ENCODE assay signal across 14 cellular contexts in the genomic region with DNA sequence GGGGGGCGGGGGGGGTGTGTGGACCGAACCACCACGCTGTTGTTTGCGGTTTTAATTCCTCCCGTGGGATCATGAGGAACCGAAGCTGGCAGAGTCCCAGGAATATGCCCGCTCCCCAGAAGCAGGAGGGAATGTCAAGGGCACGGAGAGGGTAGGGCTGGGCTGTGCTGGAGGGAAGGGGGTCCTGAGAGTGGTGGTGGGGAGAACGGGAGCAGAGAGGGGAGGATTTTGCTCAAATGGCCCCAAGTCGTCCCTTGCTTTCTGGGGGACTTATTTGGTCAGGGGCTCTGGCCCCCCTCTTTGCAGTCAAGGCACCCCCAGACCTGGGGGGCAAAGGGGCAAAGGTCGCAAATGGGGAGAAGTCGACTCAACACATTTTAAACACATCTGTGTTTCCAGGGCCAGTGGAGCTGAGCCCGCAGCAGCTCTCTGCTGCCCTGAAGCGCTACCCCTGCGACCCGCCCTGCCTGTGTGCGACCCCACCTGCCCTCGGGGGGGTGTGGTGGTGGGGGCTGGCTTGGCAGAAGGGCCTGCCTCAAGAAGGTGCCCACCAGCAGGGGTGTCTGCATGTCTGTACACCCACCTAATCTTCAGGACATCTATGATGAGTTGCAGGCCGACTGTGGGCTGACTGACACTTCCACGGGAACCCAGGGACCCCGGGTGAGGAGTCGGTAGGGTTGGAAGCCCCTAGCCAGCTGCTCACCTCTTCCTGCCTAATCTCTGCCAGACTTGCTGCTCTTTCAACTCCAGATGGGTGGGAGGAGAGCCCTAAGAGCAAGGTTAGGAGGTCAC. TPM values are rescaled to one million over a fixed set of nuclear protein-coding genes. Genes with fewer than 3 reads are reported as not detected.
DNase-seq lines count a peak whose midpoint lies in the region; ATAC-seq and TF ChIP-seq lines count a peak whose summit lies in the region.
"Had no signal": no experiment of that assay in that cellular context is flagged by ENCODE, and none has a peak within 500 bp of the region (broad histone marks: within the 10 kb centered on the region; RNA-seq: fewer than 3 reads in every experiment).

No MANE protein-coding gene starts in this region.

- TF ChIP-seq POLR2A in esophagus muscularis mucosa (IDR thresholded peaks at IDR 0.05; ENCODE audit: low read depth), result no peak

- H3K27ac ChIP-seq in esophagus muscularis mucosa (replicated peaks in 1 of 4) (no peak overlapping the region), psoas muscle (no peak overlapping the region)
- H3K27ac ChIP-seq: pancreas had no signal

- TF ChIP-seq EP300 in esophagus muscularis mucosa (IDR thresholded peaks at IDR 0.05), result no peak

- peaks cover 0 to 20% (median 16%) of the 10 kb centered on the region in 4 donors for H3K4me1 ChIP-seq in esophagus muscularis mucosa
- no peaks in the 10 kb centered on the region for H3K4me1 ChIP-seq in psoas muscle
- H3K4me1 ChIP-seq: pancreas had no signal

- ATAC-seq in psoas muscle (peak in 2 of 4 donors; percentile 23 to 32), GM18861 (IDR thresholded peaks at IDR 0.05; ENCODE audit: unreplicated experiment) (no peak)

- intact Hi-C loops in esophagus muscularis mucosa (cut with DNase I) (no loop called here), psoas muscle (cut with DNase I) (no loop called here)

- peak overlapping the region; percentile 43 to 55 (median 50) for H3K4me3 ChIP-seq in esophagus muscularis mucosa
- peak overlapping the region; percentile 52 for H3K4me3 ChIP-seq in psoas muscle

- peaks cover 0 to 70% (median 16%) of the 10 kb centered on the region in 4 donors for H3K27me3 ChIP-seq in esophagus muscularis mucosa
- H3K27me3 ChIP-seq in psoas muscle (ENCODE audit: insufficient read depth in 3 of 3, low read length in 2 of 3), result peaks cover 0 to 2% (median 0%) of the 10 kb centered on the region in 3 donors
- H3K27me3 ChIP-seq: pancreas had no signal

- no peaks in the 10 kb centered on the region for H3K9me3 ChIP-seq in esophagus muscularis mucosa
- H3K9me3 ChIP-seq in psoas muscle, result no peaks in the 10 kb centered on the region
- H3K9me3 ChIP-seq: pancreas had no signal

- DNase-seq in D341Med (ENCODE audit: low spot score), result peak; percentile 55
- peak; percentile 33 for DNase-seq in NCI-H1105 (lab: John Stamatoyannopoulos, UW)
- DNase-seq in esophagus muscularis mucosa (ENCODE audit: extremely low spot score), result no peak
- no peak for DNase-seq in psoas muscle
- DNase-seq in NCI-H146 treated with DMSO at 0.1 percent for 48 hours (lab: John Stamatoyannopoulos, UW; ENCODE audit: unreplicated experiment), result no peak
- no peak for DNase-seq in stimulated activated CD4-positive, alpha-beta T cell treated with anti-CD3 and anti-CD28 coated beads, Interleukin-12 subunit alpha, Interleukin-12 subunit beta, amount 100 ng/mL, for 4 hours
- DNase-seq: activated T-cell treated with anti-CD3 and anti-CD28 coated beads for 4 hours, DMS153, pancreas, trophoblast cell had no signal

- 12% methylated on average over 12 of the region's 22 CpGs for WGBS in esophagus muscularis mucosa
- 33 to 46% (median 37%) methylated on average over 20 to 22 of the region's 22 CpGs for WGBS in psoas muscle, 3 donors

- TF ChIP-seq CTCF in esophagus muscularis mucosa (IDR thresholded peaks at IDR 0.05), result no peak
- TF ChIP-seq CTCF in psoas muscle (IDR thresholded peaks at IDR 0.05), result no peak

- H3K36me3 ChIP-seq in esophagus muscularis mucosa (no peaks in the 10 kb centered on the region), psoas muscle (ENCODE audit: insufficient read depth in 1 of 2, low read depth in 1 of 2) (no peaks in the 10 kb centered on the region)
- H3K36me3 ChIP-seq: pancreas had no signal

RNA-seq across cellular contexts. Expression of a gene that starts 0.6 kb away (rescaled TPM):
- total RNA-seq in esophagus muscularis mucosa (under 1 TPM; under 0.01 to 0.75 (median 0.39) TPM), psoas muscle (1 to 10 TPM in 3 of 4 donors, under 1 TPM in 1; 0.36 to 6.5 (median 4.1) TPM)
- under 1 TPM; 0.08 to 0.77 (median 0.49) TPM for polyA plus RNA-seq in psoas muscle
- total RNA-seq: bronchial epithelial cell, fibroblast of lung, kidney epithelial cell had no signal
- polyA plus RNA-seq: fibroblast of lung had no signal

Comparison
In these comparisons a context has a peak if more than half of its experiments do, and no peak if none do; other contexts are left out.
1. DNase-seq: peak in D341Med (single experiment) and NCI-H1105 (single experiment); none in esophagus muscularis mucosa (single experiment), psoas muscle (0 of 2), NCI-H146 treated with DMSO at 0.1 percent for 48 hours (single experiment) and stimulated activated CD4-positive, alpha-beta T cell treated with anti-CD3 and anti-CD28 coated beads, Interleukin-12 subunit alpha, Interleukin-12 subunit beta, amount 100 ng/mL, for 4 hours (single experiment).